ENCODE assay signal across 8 cellular contexts in genomic region chr10:119726291-119727261, GRCh38. TPM values are rescaled to one million over a fixed set of nuclear protein-coding genes. Genes with fewer than 3 reads are reported as not detected.
DNase-seq lines count a peak whose midpoint lies in the region; ATAC-seq, FAIRE-seq and TF ChIP-seq lines count a peak whose summit lies in the region.

No MANE protein-coding gene starts in this region.

- peak overlapping the region; percentile 83 for H3K4me3 Mint-ChIP-seq in activated CD4-positive, alpha-beta T cell treated with anti-CD3 and anti-CD28 coated beads, Interleukin-2, amount 10 ng/mL, durations not matched to agents 7 days and 5 days

- no peaks in the 10 kb centered on the region for H3K9me3 Mint-ChIP-seq in activated CD4-positive, alpha-beta T cell treated with anti-CD3 and anti-CD28 coated beads, Interleukin-2, amount 10 ng/mL, durations not matched to agents 7 days and 5 days

- CTCF ChIA-PET in activated CD4-positive, alpha-beta T cell treated with anti-CD3 and anti-CD28 coated beads, Interleukin-2, amount 10 ng/mL, durations not matched to agents 7 days and 5 days (lab: Charles Lee): interaction anchor here (0.8 to 2.9 kb wide), 11 partner anchors 9 to 146 kb away, joined by 3 to 12 read pairs (median 4); partner anchors contain the start of gene MCMBP

- no peak for TF ChIP-seq CTCF in AG09309 (IDR thresholded peaks at IDR 0.05; ENCODE audit: control insufficient read depth, insufficient read depth, low read depth, low read length, missing control alignments)
- TF ChIP-seq CTCF in fibroblast of the aortic adventitia (IDR thresholded peaks at IDR 0.05; ENCODE audit: insufficient read depth, low read length): no peak

- POLR2A ChIA-PET in activated CD4-positive, alpha-beta T cell treated with anti-CD3 and anti-CD28 coated beads, Interleukin-2, amount 10 ng/mL, durations not matched to agents 7 days and 5 days (lab: Charles Lee): interaction anchor here (0.7 to 1.3 kb wide), 2 partner anchors 22 to 146 kb away, joined by 3 to 7 read pairs; partner anchors contain the start of gene MCMBP

- H3K27ac Mint-ChIP-seq in activated CD4-positive, alpha-beta T cell treated with anti-CD3 and anti-CD28 coated beads, Interleukin-2, amount 10 ng/mL, durations not matched to agents 7 days and 5 days: peak overlapping the region; percentile 79

- intact Hi-C loops in posterior cingulate gyrus (cut with DNase I): loop anchor here (5.0 to 10.0 kb wide), 3 partner anchors 132 to 624 kb away; partner anchors contain the start of genes DENND10, MCMBP and TIAL1

- H3K4me1 Mint-ChIP-seq in activated CD4-positive, alpha-beta T cell treated with anti-CD3 and anti-CD28 coated beads, Interleukin-2, amount 10 ng/mL, durations not matched to agents 7 days and 5 days: peaks cover 39% of the 10 kb centered on the region

- FAIRE-seq in GM19239 (lab: Jason Lieb, UNC): no peak

- H3K27me3 Mint-ChIP-seq in activated CD4-positive, alpha-beta T cell treated with anti-CD3 and anti-CD28 coated beads, Interleukin-2, amount 10 ng/mL, durations not matched to agents 7 days and 5 days: no peaks in the 10 kb centered on the region

- peak overlapping the region; percentile 69 for H3K4me3 ChIP-seq in AG09309 (ENCODE audit: control insufficient read depth, low read depth, low read length)
- peak overlapping the region; percentile 75 for H3K4me3 ChIP-seq in fibroblast of the aortic adventitia (ENCODE audit: low read depth, low read length)

- no peak for DNase-seq in AG09309 (ENCODE audit: low read depth)
- no peak for DNase-seq in activated CD4-positive, alpha-beta T cell treated with anti-CD3 and anti-CD28 coated beads, Interleukin-2, amount 10 ng/mL, durations not matched to agents 7 days and 5 days
- DNase-seq in fibroblast of the aortic adventitia (ENCODE audit: low read depth): no peak
- peak in 7 of 10 donors; percentile 14 to 87 (median 28) for DNase-seq in posterior cingulate gyrus
- no peak for DNase-seq in EL
- no peak for DNase-seq in A172 (ENCODE audit: low spot score)
- no peak for DNase-seq in GM19239 (ENCODE audit: insufficient read length, low spot score)

- ATAC-seq in HG02571 (IDR thresholded peaks at IDR 0.05; ENCODE audit: unreplicated experiment): peak; percentile 12

- H3K36me3 Mint-ChIP-seq in activated CD4-positive, alpha-beta T cell treated with anti-CD3 and anti-CD28 coated beads, Interleukin-2, amount 10 ng/mL, durations not matched to agents 7 days and 5 days (ENCODE audit: low read depth): peaks cover 2% of the 10 kb centered on the region

RNA-seq across cellular contexts. Expression of gene INPP5F, which starts 0.7 kb away (rescaled TPM):
- 10 to 100 TPM; 11.1 to 12.3 TPM for total RNA-seq in activated CD4-positive, alpha-beta T cell treated with anti-CD3 and anti-CD28 coated beads, Interleukin-2, amount 10 ng/mL, durations not matched to agents 7 days and 5 days
- 14.1 and 22.2 TPM in 2 replicates for total RNA-seq in fibroblast of the aortic adventitia (ENCODE audit: low replicate concordance)
- 23.5 and 33.2 TPM in 2 replicates for total RNA-seq in A172 (2014; rRNA removed; shearing (Covaris generic))

Comparison
In these comparisons a context has a peak if more than half of its experiments do, and no peak if none do; other contexts are left out.
1. DNase-seq: peak in posterior cingulate gyrus (7 of 10); none in AG09309 (single experiment), activated CD4-positive, alpha-beta T cell treated with anti-CD3 and anti-CD28 coated beads, Interleukin-2, amount 10 ng/mL, durations not matched to agents 7 days and 5 days (single experiment), fibroblast of the aortic adventitia (single experiment), EL (single experiment), A172 (single experiment) and GM19239 (single experiment).